ENCODE assay signal across 1 cellular context in the genomic region with DNA sequence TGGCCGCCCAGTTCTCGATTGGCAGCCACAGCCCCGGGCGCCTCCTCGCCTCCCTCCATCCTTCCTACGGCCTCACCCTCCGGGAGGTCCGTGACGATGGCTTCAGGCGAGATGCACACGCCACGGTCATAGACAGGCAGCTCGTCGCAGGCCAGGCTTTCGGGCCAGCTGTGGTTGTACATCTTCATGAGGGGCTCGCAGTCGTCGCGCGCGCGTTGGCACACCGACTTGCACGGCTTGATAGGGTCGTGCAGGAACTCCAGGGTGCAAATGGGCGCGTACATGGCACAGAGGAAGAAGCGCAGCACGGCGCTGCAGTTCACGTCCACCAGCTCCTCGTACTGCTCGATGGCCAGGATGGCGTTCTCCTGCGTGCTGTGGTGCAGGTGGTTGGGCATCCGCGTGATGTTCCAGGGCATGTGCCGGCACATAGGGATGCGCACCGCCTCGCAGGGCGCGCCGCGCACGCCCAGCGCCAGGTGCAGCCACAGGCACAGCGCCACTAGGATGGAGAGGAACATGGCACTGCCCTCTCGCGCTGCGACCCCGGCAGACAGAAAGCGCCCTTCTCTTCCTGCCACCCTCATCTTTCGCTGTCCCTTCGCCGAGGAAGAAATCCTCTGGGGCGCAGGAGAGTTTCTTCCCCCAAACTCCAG.
A peak's percentile ranks its signal among the peaks of the same experiment; 100 is the strongest.
TF ChIP-seq lines count a peak whose summit lies in the region.

No MANE protein-coding gene starts in this region.

TF ChIP-seq in HepG2, 621 proteins besides CTCF, POLR2A, EP300 and RAD21 (continued from another document and continues in another):
- TF ChIP-seq ZNF407 (CRISPR knock-in tag; IDR thresholded peaks at IDR 0.05; ENCODE audit: not compliant biosample characterization) (peak; percentile 81), PREB (CRISPR knock-in tag; IDR thresholded peaks at IDR 0.05) (peak; percentile 26; the same call in 1 of the 2 replicates), NR0B2 (CRISPR knock-in tag; IDR thresholded peaks at IDR 0.05) (0 out of 2 replicates have a peak, but pooled peaks have one; percentile 47), ZNF883 (CRISPR knock-in tag; IDR thresholded peaks at IDR 0.05; ENCODE audit: not compliant biosample characterization) (peak; percentile 75), FOXP4 (CRISPR knock-in tag; IDR thresholded peaks at IDR 0.05) (0 out of 2 replicates have a peak, but pooled peaks have one; percentile 0), ZNF296 (CRISPR knock-in tag; conservative IDR thresholded peaks at IDR 0.05) (0 out of 2 replicates have a peak, but pooled peaks have one; percentile 46), ZNF773 (CRISPR knock-in tag; IDR thresholded peaks at IDR 0.05; ENCODE audit: borderline replicate concordance) (0 out of 2 replicates have a peak, but pooled peaks have one; percentile 67), KAT7 (CRISPR knock-in tag; IDR thresholded peaks at IDR 0.05; ENCODE audit: borderline replicate concordance) (no peak), ZNF614 (CRISPR knock-in tag; IDR thresholded peaks at IDR 0.05; ENCODE audit: borderline replicate concordance) (no peak), NFKB2 (CRISPR knock-in tag; IDR thresholded peaks at IDR 0.05; ENCODE audit: borderline replicate concordance) (peak; percentile 58; the same call in 1 of the 2 replicates), LCORL (IDR thresholded peaks at IDR 0.05) (no peak), LCORL (CRISPR knock-in tag; IDR thresholded peaks at IDR 0.05) (0 out of 2 replicates have a peak, but pooled peaks have one; percentile 38), ZNF616 (CRISPR knock-in tag; IDR thresholded peaks at IDR 0.05; ENCODE audit: low read depth) (0 out of 2 replicates have a peak, but pooled peaks have one; percentile 90), KDM2A (CRISPR knock-in tag; IDR thresholded peaks at IDR 0.05; ENCODE audit: borderline replicate concordance, low read depth) (peak; percentile 56; the same call in 1 of the 2 replicates), MXD1 (CRISPR knock-in tag; IDR thresholded peaks at IDR 0.05) (peak; percentile 59)
- TF ChIP-seq, protein P1, sequence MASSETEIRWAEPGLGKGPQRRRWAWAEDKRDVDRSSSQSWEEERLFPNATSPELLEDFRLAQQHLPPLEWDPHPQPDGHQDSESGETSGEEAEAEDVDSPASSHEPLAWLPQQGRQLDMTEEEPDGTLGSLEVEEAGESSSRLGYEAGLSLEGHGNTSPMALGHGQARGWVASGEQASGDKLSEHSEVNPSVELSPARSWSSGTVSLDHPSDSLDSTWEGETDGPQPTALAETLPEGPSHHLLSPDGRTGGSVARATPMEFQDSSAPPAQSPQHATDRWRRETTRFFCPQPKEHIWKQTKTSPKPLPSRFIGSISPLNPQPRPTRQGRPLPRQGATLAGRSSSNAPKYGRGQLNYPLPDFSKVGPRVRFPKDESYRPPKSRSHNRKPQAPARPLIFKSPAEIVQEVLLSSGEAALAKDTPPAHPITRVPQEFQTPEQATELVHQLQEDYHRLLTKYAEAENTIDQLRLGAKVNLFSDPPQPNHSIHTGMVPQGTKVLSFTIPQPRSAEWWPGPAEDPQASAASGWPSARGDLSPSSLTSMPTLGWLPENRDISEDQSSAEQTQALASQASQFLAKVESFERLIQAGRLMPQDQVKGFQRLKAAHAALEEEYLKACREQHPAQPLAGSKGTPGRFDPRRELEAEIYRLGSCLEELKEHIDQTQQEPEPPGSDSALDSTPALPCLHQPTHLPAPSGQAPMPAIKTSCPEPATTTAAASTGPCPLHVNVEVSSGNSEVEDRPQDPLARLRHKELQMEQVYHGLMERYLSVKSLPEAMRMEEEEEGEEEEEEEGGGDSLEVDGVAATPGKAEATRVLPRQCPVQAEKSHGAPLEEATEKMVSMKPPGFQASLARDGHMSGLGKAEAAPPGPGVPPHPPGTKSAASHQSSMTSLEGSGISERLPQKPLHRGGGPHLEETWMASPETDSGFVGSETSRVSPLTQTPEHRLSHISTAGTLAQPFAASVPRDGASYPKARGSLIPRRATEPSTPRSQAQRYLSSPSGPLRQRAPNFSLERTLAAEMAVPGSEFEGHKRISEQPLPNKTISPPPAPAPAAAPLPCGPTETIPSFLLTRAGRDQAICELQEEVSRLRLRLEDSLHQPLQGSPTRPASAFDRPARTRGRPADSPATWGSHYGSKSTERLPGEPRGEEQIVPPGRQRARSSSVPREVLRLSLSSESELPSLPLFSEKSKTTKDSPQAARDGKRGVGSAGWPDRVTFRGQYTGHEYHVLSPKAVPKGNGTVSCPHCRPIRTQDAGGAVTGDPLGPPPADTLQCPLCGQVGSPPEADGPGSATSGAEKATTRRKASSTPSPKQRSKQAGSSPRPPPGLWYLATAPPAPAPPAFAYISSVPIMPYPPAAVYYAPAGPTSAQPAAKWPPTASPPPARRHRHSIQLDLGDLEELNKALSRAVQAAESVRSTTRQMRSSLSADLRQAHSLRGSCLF (CRISPR knock-in tag; IDR thresholded peaks at IDR 0.05; ENCODE audit: borderline replicate concordance): no peak
- TF ChIP-seq, protein P2, sequence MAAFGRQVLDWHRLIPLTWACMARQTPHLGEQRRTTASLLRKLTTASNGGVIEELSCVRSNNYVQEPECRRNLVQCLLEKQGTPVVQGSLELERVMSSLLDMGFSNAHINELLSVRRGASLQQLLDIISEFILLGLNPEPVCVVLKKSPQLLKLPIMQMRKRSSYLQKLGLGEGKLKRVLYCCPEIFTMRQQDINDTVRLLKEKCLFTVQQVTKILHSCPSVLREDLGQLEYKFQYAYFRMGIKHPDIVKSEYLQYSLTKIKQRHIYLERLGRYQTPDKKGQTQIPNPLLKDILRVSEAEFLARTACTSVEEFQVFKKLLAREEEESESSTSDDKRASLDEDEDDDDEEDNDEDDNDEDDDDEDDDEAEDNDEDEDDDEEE (CRISPR knock-in tag; IDR thresholded peaks at IDR 0.05): 0 out of 2 replicates have a peak, but pooled peaks have one; percentile 56
- TF ChIP-seq, protein P3, sequence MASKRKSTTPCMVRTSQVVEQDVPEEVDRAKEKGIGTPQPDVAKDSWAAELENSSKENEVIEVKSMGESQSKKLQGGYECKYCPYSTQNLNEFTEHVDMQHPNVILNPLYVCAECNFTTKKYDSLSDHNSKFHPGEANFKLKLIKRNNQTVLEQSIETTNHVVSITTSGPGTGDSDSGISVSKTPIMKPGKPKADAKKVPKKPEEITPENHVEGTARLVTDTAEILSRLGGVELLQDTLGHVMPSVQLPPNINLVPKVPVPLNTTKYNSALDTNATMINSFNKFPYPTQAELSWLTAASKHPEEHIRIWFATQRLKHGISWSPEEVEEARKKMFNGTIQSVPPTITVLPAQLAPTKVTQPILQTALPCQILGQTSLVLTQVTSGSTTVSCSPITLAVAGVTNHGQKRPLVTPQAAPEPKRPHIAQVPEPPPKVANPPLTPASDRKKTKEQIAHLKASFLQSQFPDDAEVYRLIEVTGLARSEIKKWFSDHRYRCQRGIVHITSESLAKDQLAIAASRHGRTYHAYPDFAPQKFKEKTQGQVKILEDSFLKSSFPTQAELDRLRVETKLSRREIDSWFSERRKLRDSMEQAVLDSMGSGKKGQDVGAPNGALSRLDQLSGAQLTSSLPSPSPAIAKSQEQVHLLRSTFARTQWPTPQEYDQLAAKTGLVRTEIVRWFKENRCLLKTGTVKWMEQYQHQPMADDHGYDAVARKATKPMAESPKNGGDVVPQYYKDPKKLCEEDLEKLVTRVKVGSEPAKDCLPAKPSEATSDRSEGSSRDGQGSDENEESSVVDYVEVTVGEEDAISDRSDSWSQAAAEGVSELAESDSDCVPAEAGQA (IDR thresholded peaks at IDR 0.05; ENCODE audit: low read depth): no peak
- TF ChIP-seq, protein P3 (CRISPR knock-in tag; IDR thresholded peaks at IDR 0.05; ENCODE audit: borderline replicate concordance): no peak
